25 cellular contexts compared by ENCODE assay signal in genomic region chr7:35380739-35381224, GRCh38.
DNase-seq lines count a peak whose midpoint lies in the region; ATAC-seq and TF ChIP-seq lines count a peak whose summit lies in the region.
"Had no signal": no experiment of that assay in that cellular context is flagged by ENCODE, and none has a peak within 500 bp of the region (broad histone marks: within the 10 kb centered on the region; RNA-seq: fewer than 3 reads in every experiment).

No MANE protein-coding gene starts in this region.

- H3K4me1 ChIP-seq in upper lobe of left lung = peaks cover 0 to 6% (median 0%) of the 10 kb centered on the region in 4 donors
- no peaks in the 10 kb centered on the region for H3K4me1 ChIP-seq in effector memory CD4-positive, alpha-beta T cell (ENCODE audit: control insufficient read depth, insufficient read depth, low read length, poor library complexity, severe bottlenecking)
- H3K4me1 ChIP-seq: adrenal gland, parathyroid adenoma, Peyer's patch had no signal

- H3K4me3 ChIP-seq in fibroblast of villous mesenchyme (ENCODE audit: low read depth, low read length) = no peak overlapping the region
- H3K4me3 ChIP-seq in upper lobe of left lung = no peak overlapping the region
- H3K4me3 ChIP-seq in effector memory CD4-positive, alpha-beta T cell (ENCODE audit: insufficient read depth, low read depth, low read length, poor library complexity, severe bottlenecking) = no peak overlapping the region
- H3K4me3 ChIP-seq: adrenal gland, dorsolateral prefrontal cortex, Peyer's patch had no signal

- in situ Hi-C loops in KBM-7 (cut with MboI; ENCODE audit: low pct_unique_long_range_greater_than_20kb, low sequenced_read_pairs) = no loop called here

- peak overlapping the region in 1 of 4 donors; percentile 16 for H3K27ac ChIP-seq in upper lobe of left lung
- H3K27ac ChIP-seq in effector memory CD4-positive, alpha-beta T cell (ENCODE audit: insufficient read depth, low read length, poor library complexity, severe bottlenecking) = no peak overlapping the region
- H3K27ac ChIP-seq: dorsolateral prefrontal cortex, parathyroid adenoma, Peyer's patch had no signal

- 54 to 58% methylated on average over 6 of the region's 6 CpGs for WGBS in upper lobe of left lung, 2 donors

- TF ChIP-seq CTCF in fibroblast of villous mesenchyme (IDR thresholded peaks at IDR 0.05; ENCODE audit: insufficient read depth, low read depth, low read length) (no peak), upper lobe of left lung (IDR thresholded peaks at IDR 0.05) (no peak)

- peak; percentile 38 to 77 for ATAC-seq in upper lobe of left lung (ENCODE audit: low FRiP score in 2 of 2)
- no peak for ATAC-seq in GM18519 (IDR thresholded peaks at IDR 0.05; ENCODE audit: low FRiP score, unreplicated experiment)
- ATAC-seq in HG02884 (IDR thresholded peaks at IDR 0.05; ENCODE audit: unreplicated experiment) = no peak
- ATAC-seq: natural killer cell treated with Interleukin-12 subunit alpha and Interleukin-12 subunit beta and Interleukin-15 and Interleukin-18, amount 100 ng/mL, for 72 hours; stimulated activated memory B cell treated with anti-CD40 and anti-IgM and Interleukin-4, amounts not matched to agents 10 μg/mL and 1 μg/mL and 100 μg/mL, for 72 hours had no signal

- no peaks in the 10 kb centered on the region for H3K9me3 ChIP-seq in upper lobe of left lung
- no peaks in the 10 kb centered on the region for H3K9me3 ChIP-seq in effector memory CD4-positive, alpha-beta T cell (ENCODE audit: control insufficient read depth, low read length)
- H3K9me3 ChIP-seq: adrenal gland, Peyer's patch, SK-N-SH had no signal

- no peaks in the 10 kb centered on the region for H3K27me3 ChIP-seq in upper lobe of left lung
- no peaks in the 10 kb centered on the region for H3K27me3 ChIP-seq in effector memory CD4-positive, alpha-beta T cell (replicated peaks; ENCODE audit: control insufficient read depth, insufficient read depth, low read length, poor library complexity, severe bottlenecking)
- H3K27me3 ChIP-seq: adrenal gland, Peyer's patch had no signal

- TF ChIP-seq POLR2A in upper lobe of left lung (IDR thresholded peaks at IDR 0.05) = no peak

- peak; percentile 57 for DNase-seq in KBM-7
- peak; percentile 27 for DNase-seq in OCI-M1 (lab: John Stamatoyannopoulos, UW)
- peak; percentile 8 for DNase-seq in fibroblast of villous mesenchyme (ENCODE audit: low read depth)
- DNase-seq in upper lobe of left lung = peak in 1 of 2 donors; percentile 65
- no peak for DNase-seq in effector memory CD4-positive, alpha-beta T cell
- DNase-seq: activated CD4-positive, alpha-beta memory T cell treated with anti-CD3 and anti-CD28 coated beads, Interleukin-2, amount 10 ng/mL, durations not matched to agents 7 days and 5 days; activated CD4-positive, CD25-positive, alpha-beta regulatory T cell; activated gamma-delta T cell; activated T-cell treated with anti-CD3 and anti-CD28 coated beads for 4 hours; adrenal gland; DMS79 treated with DMSO at 0.1 percent for 48 hours; dorsolateral prefrontal cortex; H9; kidney glomerular epithelial cell; NCI-H1694; NCI-H226; NCI-H774; Peyer's patch; SK-N-SH; T1000 had no signal

- peak in 2 of 4 donors; percentile 1 to 84 for TF ChIP-seq EP300 in upper lobe of left lung (IDR thresholded peaks at IDR 0.05)

- no peaks in the 10 kb centered on the region for H3K36me3 ChIP-seq in upper lobe of left lung
- no peaks in the 10 kb centered on the region for H3K36me3 ChIP-seq in effector memory CD4-positive, alpha-beta T cell (ENCODE audit: control insufficient read depth, insufficient read depth, low read length)
- H3K36me3 ChIP-seq: adrenal gland, Peyer's patch had no signal

Comparison
In these comparisons a context has a peak if more than half of its experiments do, and no peak if none do; other contexts are left out.
1. DNase-seq: peak in KBM-7 (single experiment), OCI-M1 (single experiment) and fibroblast of villous mesenchyme (single experiment); none in effector memory CD4-positive, alpha-beta T cell (0 of 3).
2. ATAC-seq: peak in upper lobe of left lung (2 of 2); none in GM18519 (single experiment) and HG02884 (single experiment).